In the genomic region with DNA sequence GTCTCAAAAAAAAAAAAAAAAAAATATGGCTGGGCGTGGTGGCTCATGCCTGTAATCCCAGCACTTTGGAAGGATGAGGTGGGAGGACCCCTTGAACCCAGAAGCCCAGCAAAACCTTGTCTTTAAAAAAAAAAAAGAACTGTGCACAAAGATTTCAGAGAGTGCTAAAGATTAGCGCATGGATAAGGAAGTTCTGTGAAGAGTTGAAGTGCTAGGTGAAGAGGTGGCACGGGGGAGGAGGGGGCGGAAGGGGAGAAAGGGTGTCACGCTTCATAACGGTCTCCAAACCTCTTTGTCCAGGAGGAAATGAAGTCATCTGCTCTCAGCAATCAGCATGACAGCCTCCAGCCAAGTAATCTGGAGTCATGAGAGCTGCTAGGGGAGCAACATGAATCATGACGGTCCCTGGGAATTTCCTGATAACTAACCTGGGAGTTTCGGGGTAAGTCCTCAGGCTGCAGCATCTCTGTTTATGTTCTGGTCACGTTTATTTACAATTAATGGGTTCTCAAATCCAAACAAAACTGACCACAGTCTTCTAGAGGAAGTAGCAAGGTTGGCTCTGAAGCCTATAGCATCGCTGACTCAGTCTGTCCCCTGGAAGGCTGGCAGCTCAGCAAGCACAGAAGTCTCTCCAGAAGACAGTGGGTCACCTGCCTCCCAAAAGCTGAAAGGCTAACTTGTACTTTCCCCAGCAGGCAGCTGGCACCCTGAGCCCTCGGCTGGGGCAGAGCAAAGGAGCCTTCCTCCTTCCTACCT, we compare ENCODE assay signal across 8 cellular contexts. TPM values are rescaled to one million over a fixed set of nuclear protein-coding genes. Genes with fewer than 3 reads are reported as not detected.
DNase-seq lines count a peak whose midpoint lies in the region; ATAC-seq and TF ChIP-seq lines count a peak whose summit lies in the region.

No MANE protein-coding gene starts in this region.

- DNase-seq in SW 1271 (lab: John Stamatoyannopoulos, UW) = peak; percentile 80 to 86
- DNase-seq in brain microvascular endothelial cell = peak; percentile 93
- peak; percentile 100 for DNase-seq in mesenchymal stem cell
- DNase-seq in tibial artery = peak; percentile 68 to 76
- no peak for DNase-seq in NCI-H187 treated with DMSO at 0.1 percent for 48 hours (lab: John Stamatoyannopoulos, UW)

- H3K79me1 ChIP-seq in mesenchymal stem cell (replicated peaks; ENCODE audit: low read length, poor library complexity, severe bottlenecking) = no peaks in the 10 kb centered on the region

- H3K4ac ChIP-seq in mesenchymal stem cell (ENCODE audit: low read depth in 1 of 2, low read length in 2 of 2) = peak overlapping the region; percentile 89 to 99

- in situ Hi-C loops in brain microvascular endothelial cell (cut with HindIII; ENCODE audit: low pct_ligation_motif_present, low sequenced_read_pairs) = no loop called here

- peaks cover 43% of the 10 kb centered on the region for H3K4me1 ChIP-seq in mesenchymal stem cell (ENCODE audit: control insufficient read depth, insufficient read depth, low read depth, low read length)
- peaks cover 0 to 71% (median 51%) of the 10 kb centered on the region in 4 donors for H3K4me1 ChIP-seq in tibial artery

- ATAC-seq in GM18505 (IDR thresholded peaks at IDR 0.05; ENCODE audit: unreplicated experiment) (peak; percentile 38), HG03378 (IDR thresholded peaks at IDR 0.05; ENCODE audit: unreplicated experiment) (peak; percentile 53), GM21526 (IDR thresholded peaks at IDR 0.05; ENCODE audit: low FRiP score, unreplicated experiment) (no peak)

- peak overlapping the region; percentile 71 for H2BK5ac ChIP-seq in mesenchymal stem cell (ENCODE audit: low read depth, low read length, poor library complexity, severe bottlenecking)

- H3K9ac ChIP-seq in mesenchymal stem cell (ENCODE audit: low read length) = peak overlapping the region; percentile 89

- H3K4me3 ChIP-seq in brain microvascular endothelial cell (ENCODE audit: low read depth, low read length) = no peak overlapping the region
- H3K4me3 ChIP-seq in mesenchymal stem cell (ENCODE audit: insufficient read depth in 1 of 2, low read depth in 1 of 2, low read length in 2 of 2) = peak overlapping the region in 1 of 2 experiments; percentile 90
- H3K4me3 ChIP-seq in tibial artery = no peak overlapping the region

- H3K27ac ChIP-seq in brain microvascular endothelial cell (peak overlapping the region; percentile 89), mesenchymal stem cell (ENCODE audit: low read length, poor library complexity, severe bottlenecking) (peak overlapping the region; percentile 93), tibial artery (peak overlapping the region; percentile 62 to 87)

- H3K36me3 ChIP-seq in brain microvascular endothelial cell (replicated peaks) (peaks cover 12% of the 10 kb centered on the region), mesenchymal stem cell (ENCODE audit: control insufficient read depth in 1 of 2, insufficient read depth in 2 of 2, low read depth in 1 of 2, low read length in 2 of 2) (peaks cover 16 to 23% of the 10 kb centered on the region in 2 experiments), tibial artery (peaks cover 0 to under 1% (median 0%) of the 10 kb centered on the region in 3 donors)

- peak overlapping the region; percentile 90 to 99 for H2BK12ac ChIP-seq in mesenchymal stem cell (ENCODE audit: low read length in 2 of 2)

- H3K9me3 ChIP-seq in mesenchymal stem cell (ENCODE audit: control insufficient read depth, low read length) (no peaks in the 10 kb centered on the region), tibial artery (no peaks in the 10 kb centered on the region)

- peak overlapping the region; percentile 94 for H4K91ac ChIP-seq in mesenchymal stem cell (ENCODE audit: low read length)

- TF ChIP-seq CTCF in brain microvascular endothelial cell (IDR thresholded peaks at IDR 0.05; ENCODE audit: low read depth, low read length, missing control alignments) (no peak), tibial artery (IDR thresholded peaks at IDR 0.05) (no peak)

- H2BK15ac ChIP-seq in mesenchymal stem cell (ENCODE audit: low read depth, poor library complexity, severe bottlenecking) = peak overlapping the region; percentile 44

- no peak for TF ChIP-seq POLR2A in GM18505 (IDR thresholded peaks at IDR 0.05; ENCODE audit: borderline replicate concordance, extremely low read depth, insufficient read depth, insufficient read length)

- peak overlapping the region in 1 of 2 experiments; percentile 66 for H3K23ac ChIP-seq in mesenchymal stem cell (ENCODE audit: low read length in 2 of 2)

- peak overlapping the region; percentile 99 for H2BK120ac ChIP-seq in mesenchymal stem cell (ENCODE audit: low read depth, low read length)

- no peak overlapping the region for H2AFZ ChIP-seq in mesenchymal stem cell (ENCODE audit: low read depth, low read length)

- intact Hi-C loops in tibial artery (cut with DNase I; ENCODE audit: low total_unique reads) = no loop called here

- H3K4me2 ChIP-seq in mesenchymal stem cell (ENCODE audit: low read length, poor library complexity, severe bottlenecking) = peak overlapping the region; percentile 20

- H3K27me3 ChIP-seq in brain microvascular endothelial cell (replicated peaks) (no peaks in the 10 kb centered on the region), mesenchymal stem cell (ENCODE audit: control insufficient read depth in 1 of 2, insufficient read depth in 1 of 2, low read length in 2 of 2) (no peaks in the 10 kb centered on the region), tibial artery (no peaks in the 10 kb centered on the region)

- peak overlapping the region; percentile 95 for H2AK5ac ChIP-seq in mesenchymal stem cell (ENCODE audit: low read length, severe bottlenecking)

- WGBS in mesenchymal stem cell = 0% methylated on average over 10 of the region's 11 CpGs

- peak overlapping the region; percentile 99 for H4K8ac ChIP-seq in mesenchymal stem cell (ENCODE audit: low read length)

- peak overlapping the region; percentile 96 for H3K18ac ChIP-seq in mesenchymal stem cell (ENCODE audit: low read depth in 1 of 2, low read length in 2 of 2)

- H3K14ac ChIP-seq in mesenchymal stem cell (ENCODE audit: low read length in 2 of 2) = peak overlapping the region in 1 of 2 experiments; percentile 97

RNA-seq across cellular contexts. Expression of a gene that starts 1.9 kb away (rescaled TPM):
- polyA plus RNA-seq in mesenchymal stem cell (2013, experiment 1 of 2) = 1,126 TPM
- polyA plus RNA-seq in mesenchymal stem cell (2013, experiment 2 of 2) = 1,146 TPM

RNA-seq across cellular contexts. Expression of a gene that starts 34.7 kb away (rescaled TPM):
- polyA plus RNA-seq in mesenchymal stem cell (2013, experiment 1 of 2) = 17.2 TPM
- 16.4 TPM for polyA plus RNA-seq in mesenchymal stem cell (2013, experiment 2 of 2)
